10 cellular contexts compared by ENCODE assay signal in the genomic region with DNA sequence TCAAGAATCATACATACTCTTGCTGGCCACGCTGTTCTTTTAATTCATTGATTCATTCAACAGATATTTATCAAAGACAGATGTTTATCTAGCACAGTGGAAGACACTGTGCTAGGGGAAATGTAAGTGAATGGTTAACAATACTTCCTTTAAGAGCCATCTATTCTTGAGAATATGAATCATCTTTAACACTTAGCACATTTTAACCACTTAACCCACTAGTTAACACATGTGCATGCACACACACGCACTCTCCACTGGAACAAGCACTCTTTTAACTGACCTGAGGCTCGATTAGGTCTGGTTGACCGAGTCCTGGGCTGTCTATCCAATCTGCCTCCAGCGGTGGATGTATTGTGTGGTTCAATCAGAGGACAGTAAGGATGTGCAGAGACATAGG. TPM values are rescaled to one million over a fixed set of nuclear protein-coding genes. Genes with fewer than 3 reads are reported as not detected.
DNase-seq lines count a peak whose midpoint lies in the region; ATAC-seq lines count a peak whose summit lies in the region.
"Had no signal": no experiment of that assay in that cellular context is flagged by ENCODE, and none has a peak within 500 bp of the region (broad histone marks: within the 10 kb centered on the region; RNA-seq: fewer than 3 reads in every experiment).

No MANE protein-coding gene starts in this region.

- H3K27ac Mint-ChIP-seq in T-cell, result peak overlapping the region in 1 of 2 donors; percentile 16

- peak; percentile 84 for ATAC-seq in GM18517 (IDR thresholded peaks at IDR 0.05; ENCODE audit: unreplicated experiment)
- peak; percentile 85 for ATAC-seq in GM21825 (IDR thresholded peaks at IDR 0.05; ENCODE audit: unreplicated experiment)
- no peak for ATAC-seq in T-cell (replicated peaks in 1 of 4)

- H3K36me3 Mint-ChIP-seq in T-cell, result no peaks in the 10 kb centered on the region

- H3K4me3 Mint-ChIP-seq in T-cell, result no peak overlapping the region

- peaks cover 0 to 6% (median 0%) of the 10 kb centered on the region in 3 donors for H3K9me3 Mint-ChIP-seq in T-cell

- peak; percentile 58 for DNase-seq in HT1080 (ENCODE audit: low read depth)
- peak; percentile 98 for DNase-seq in foreskin melanocyte
- DNase-seq in NCI-H128 (lab: John Stamatoyannopoulos, UW; ENCODE audit: unreplicated experiment), result no peak
- DNase-seq in T-cell, result no peak
- DNase-seq in NCI-H345 treated with DMSO at 0.1 percent for 48 hours (lab: John Stamatoyannopoulos, UW; ENCODE audit: unreplicated experiment), result no peak
- no peak for DNase-seq in GF-D8 (lab: John Stamatoyannopoulos, UW)
- DNase-seq: activated CD4-positive, alpha-beta T cell treated with anti-CD3 and anti-CD28 coated beads for 48 hours; NCI-H526 had no signal

- CTCF ChIA-PET in T-cell (lab: Charles Lee), result no interaction called here

- peaks cover 0 to 2% (median 0%) of the 10 kb centered on the region in 3 donors for H3K4me1 Mint-ChIP-seq in T-cell

- POLR2A ChIA-PET in T-cell (lab: Charles Lee), result no interaction called here

- peaks cover 4 to 5% of the 10 kb centered on the region in 2 donors for H3K27me3 Mint-ChIP-seq in T-cell

RNA-seq across cellular contexts. Expression of gene LMNTD1, which starts 34.6 kb away (rescaled TPM):
- not detected in 2 replicates for total RNA-seq in HT1080 (2014; rRNA removed; shearing (Covaris generic))
- not detected in 2 replicates for polyA plus RNA-seq in HT1080 (2015; cell fraction: cytosol; rRNA removed)
- polyA plus RNA-seq in HT1080 (2015; cell fraction: nucleus; rRNA removed), result not detected in 2 replicates
- total RNA-seq in T-cell, result not detected

Comparison
In these comparisons a context has a peak if more than half of its experiments do, and no peak if none do; other contexts are left out.
1. ATAC-seq: peak in GM18517 (single experiment) and GM21825 (single experiment); none in T-cell (0 of 4).
2. DNase-seq: peak in HT1080 (single experiment) and foreskin melanocyte (single experiment); none in NCI-H128 (single experiment), T-cell (0 of 34), NCI-H345 treated with DMSO at 0.1 percent for 48 hours (single experiment) and GF-D8 (single experiment).